ENCODE assay signal across 24 cellular contexts in the genomic region with DNA sequence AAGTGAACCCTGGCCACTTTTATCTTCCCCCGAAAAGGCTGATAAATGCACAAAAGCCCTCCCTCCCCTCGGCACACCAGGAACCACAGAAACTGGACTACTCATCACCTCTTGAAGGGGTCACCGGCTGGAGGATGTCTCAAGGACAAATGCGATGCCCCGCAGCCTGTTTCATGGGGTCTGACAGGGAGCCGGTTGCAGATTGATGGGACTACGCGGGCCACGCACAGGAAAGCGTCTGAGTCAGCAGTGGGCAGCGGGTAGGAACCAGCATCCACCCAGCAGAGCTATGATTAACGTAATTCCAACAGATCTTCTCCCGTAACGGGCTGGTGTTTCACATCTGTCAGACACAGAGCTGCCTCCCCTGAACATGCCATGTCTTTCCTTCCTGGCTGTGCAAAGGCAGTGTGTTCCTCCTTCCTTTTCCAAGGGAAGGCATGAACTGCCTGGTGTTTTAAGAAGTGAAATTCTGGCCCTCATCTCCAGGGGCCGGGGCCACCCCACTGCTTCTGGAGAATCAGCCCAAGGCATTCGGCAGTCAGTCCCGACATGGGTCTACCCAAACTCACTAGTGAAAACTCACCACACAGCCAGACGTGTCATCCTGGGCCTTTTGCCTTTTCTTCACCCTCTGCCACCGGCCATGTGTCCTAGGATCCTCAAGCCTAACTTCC.
DNase-seq lines count a peak whose midpoint lies in the region; ATAC-seq, FAIRE-seq and TF ChIP-seq lines count a peak whose summit lies in the region.
"Had no signal": no experiment of that assay in that cellular context is flagged by ENCODE, and none has a peak within 500 bp of the region (broad histone marks: within the 10 kb centered on the region; RNA-seq: fewer than 3 reads in every experiment).

No MANE protein-coding gene starts in this region.

- H3K18ac ChIP-seq in trophoblast cell (ENCODE audit: low read length) = no peak overlapping the region

- H3K79me1 ChIP-seq in trophoblast cell (ENCODE audit: low read length) = no peaks in the 10 kb centered on the region

- no peak overlapping the region for H3K4ac ChIP-seq in trophoblast cell (ENCODE audit: low read depth, low read length)

- ATAC-seq in HG03439 (IDR thresholded peaks at IDR 0.05; ENCODE audit: unreplicated experiment) = no peak
- ATAC-seq: psoas muscle, SK-N-SH treated with all-trans-retinoic acid at 6 μM for 48 hours had no signal

- no peak overlapping the region for H2BK5ac ChIP-seq in trophoblast cell (ENCODE audit: low read depth, low read length, poor library complexity)

- H3K9me3 ChIP-seq in kidney (ENCODE audit: control insufficient read depth in 1 of 2, low read length in 2 of 2) (no peaks in the 10 kb centered on the region), trophoblast cell (ENCODE audit: insufficient read depth, low read depth, low read length) (peaks cover 2% of the 10 kb centered on the region)
- H3K9me3 ChIP-seq: heart left ventricle, psoas muscle had no signal

- H2BK12ac ChIP-seq in trophoblast cell (ENCODE audit: low read length) = no peak overlapping the region

- no peak overlapping the region for H3K14ac ChIP-seq in trophoblast cell (ENCODE audit: low read length)

- H2AFZ ChIP-seq in trophoblast cell (ENCODE audit: insufficient read depth, low read length, poor library complexity) = no peak overlapping the region

- 0 out of 2 replicates have a peak overlapping the region, but pooled peaks have one; percentile 13 for H3K27ac ChIP-seq in HL-60 (replicated peaks)
- H3K27ac ChIP-seq in kidney (ENCODE audit: low read depth in 2 of 2, low read length in 2 of 2) = no peak overlapping the region
- H3K27ac ChIP-seq in trophoblast cell (ENCODE audit: low read depth, low read length) = no peak overlapping the region
- H3K27ac ChIP-seq: heart left ventricle, KMS-11, psoas muscle had no signal

- no peak overlapping the region for H3K4me3 ChIP-seq in HL-60 (replicated peaks; ENCODE audit: insufficient read depth, low read length)
- no peak overlapping the region for H3K4me3 ChIP-seq in kidney (ENCODE audit: low read length in 2 of 2)
- no peak overlapping the region for H3K4me3 ChIP-seq in trophoblast cell (ENCODE audit: low read depth, low read length)
- H3K4me3 ChIP-seq: heart left ventricle, psoas muscle had no signal

- WGBS in trophoblast cell (ENCODE audit: extremely low coverage, insufficient coverage, insufficient read length) = no CpG with 5 or more reads among the region's 19 CpGs

- H3K27me3 ChIP-seq in HL-60 (ENCODE audit: insufficient read depth, poor library complexity, severe bottlenecking) (no peaks in the 10 kb centered on the region), trophoblast cell (ENCODE audit: insufficient read depth, low read length) (no peaks in the 10 kb centered on the region)
- H3K27me3 ChIP-seq: heart left ventricle had no signal

- H3K9ac ChIP-seq in kidney (ENCODE audit: low read length in 2 of 2) (no peak overlapping the region), trophoblast cell (ENCODE audit: low read length) (no peak overlapping the region)
- H3K9ac ChIP-seq: KMS-11 had no signal

- H3K36me3 ChIP-seq in kidney (ENCODE audit: control insufficient read depth in 1 of 2, insufficient read depth in 2 of 2, low read length in 2 of 2) (no peaks in the 10 kb centered on the region), trophoblast cell (ENCODE audit: control insufficient read depth in 1 of 2, insufficient read depth in 2 of 2, low read length in 2 of 2) (no peaks in the 10 kb centered on the region)
- H3K36me3 ChIP-seq: heart left ventricle had no signal

- no peak overlapping the region for H2BK120ac ChIP-seq in trophoblast cell (ENCODE audit: insufficient read depth, low read length, poor library complexity)

- FAIRE-seq in kidney (lab: Jason Lieb, UNC) = no peak
- FAIRE-seq: astrocyte, GM19239 had no signal

- H4K12ac ChIP-seq in trophoblast cell (ENCODE audit: low read depth, low read length) = no peak overlapping the region

- intact Hi-C loops in kidney (cut with DNase I) = no loop called here
- intact Hi-C loops in cardiac septum (cut with DNase I) = no loop called here

- H4K91ac ChIP-seq in trophoblast cell (ENCODE audit: low read depth, low read length) = no peak overlapping the region

- H3K23ac ChIP-seq in trophoblast cell (ENCODE audit: low read length) = no peak overlapping the region

- TF ChIP-seq CTCF in HL-60 (IDR thresholded peaks at IDR 0.05; ENCODE audit: insufficient read depth, low read length) = no peak
- TF ChIP-seq CTCF in kidney (IDR thresholded peaks at IDR 0.05; ENCODE audit: borderline replicate concordance, extremely low read depth, insufficient read depth) = no peak

- H4K8ac ChIP-seq in trophoblast cell (ENCODE audit: low read depth, low read length) = no peak overlapping the region

- H3K4me1 ChIP-seq in kidney (ENCODE audit: control insufficient read depth in 1 of 2, insufficient read depth in 1 of 2, low read depth in 1 of 2, low read length in 2 of 2) (no peaks in the 10 kb centered on the region), trophoblast cell (ENCODE audit: control insufficient read depth in 1 of 2, insufficient read depth in 2 of 2, low read length in 2 of 2) (no peaks in the 10 kb centered on the region)

- H3K4me2 ChIP-seq in trophoblast cell (ENCODE audit: low read length) = no peak overlapping the region
- H3K4me2 ChIP-seq: KMS-11 had no signal

- no peaks in the 10 kb centered on the region for H3K79me2 ChIP-seq in trophoblast cell (ENCODE audit: control insufficient read depth, insufficient read depth, low read length, poor library complexity)

- DNase-seq in HL-60 (ENCODE audit: low read depth in 1 of 2, low spot score in 1 of 2) (no peak), RPMI7951 (ENCODE audit: low read depth) (peak; percentile 6), kidney (peak; percentile 43), trophoblast cell (peak; percentile 40 to 61), cardiac septum (ENCODE audit: low spot score) (no peak), SIG-M5 (lab: John Stamatoyannopoulos, UW) (no peak), AG20443 (ENCODE audit: low spot score) (no peak)
- DNase-seq: activated B cell treated with CpG ODN at 0.5 μM for 24 hours; CD4-positive, alpha-beta memory T cell; DMS 273 treated with DMSO at 0.1 percent for 48 hours; heart left ventricle; HFFc6; NCI-H1092; NCI-H2029; NCI-H2227 treated with DMSO at 0.1 percent for 48 hours; NCI-H748 treated with DMSO at 0.1 percent for 48 hours; stimulated activated CD4-positive, alpha-beta T cell treated with anti-CD3 and anti-CD28 coated beads, Interleukin-1b, Interleukin-23, amount 100 ng/mL, for 48 hours; T-helper 2 cell had no signal

- no peak overlapping the region for H2AK5ac ChIP-seq in trophoblast cell (ENCODE audit: low read length)

Comparison
In these comparisons a context has a peak if more than half of its experiments do, and no peak if none do; other contexts are left out.
1. DNase-seq: peak in RPMI7951 (single experiment), kidney (single experiment) and trophoblast cell (2 of 2); none in HL-60 (0 of 2), cardiac septum (single experiment), SIG-M5 (single experiment) and AG20443 (single experiment).